In genomic region chr1:186628910-186629309, GRCh38 we compare ENCODE assay signal across 32 cellular contexts. TPM values are rescaled to one million over a fixed set of nuclear protein-coding genes. Genes with fewer than 3 reads are reported as not detected.
A peak's percentile ranks its signal among the peaks of the same experiment; 100 is the strongest.
DNase-seq lines count a peak whose midpoint lies in the region; ATAC-seq and TF ChIP-seq lines count a peak whose summit lies in the region.
"Had no signal": no experiment of that assay in that cellular context is flagged by ENCODE, and none has a peak within 500 bp of the region (broad histone marks: within the 10 kb centered on the region; RNA-seq: fewer than 3 reads in every experiment).

No MANE protein-coding gene starts in this region.

- no peak overlapping the region for H2BK120ac ChIP-seq in trophoblast cell (ENCODE audit: insufficient read depth, low read length, poor library complexity)

- H3K4me3 ChIP-seq in rectal smooth muscle tissue (ENCODE audit: low read length) (no peak overlapping the region), upper lobe of left lung (no peak overlapping the region), trophoblast cell (ENCODE audit: low read depth, low read length) (no peak overlapping the region)
- H3K4me3 ChIP-seq: esophagus muscularis mucosa, hepatocyte, right lobe of liver, suprapubic skin, vagina had no signal

- H3K36me3 ChIP-seq in rectal smooth muscle tissue (ENCODE audit: control insufficient read depth, insufficient read depth, low read length) = no peaks in the 10 kb centered on the region
- no peaks in the 10 kb centered on the region for H3K36me3 ChIP-seq in upper lobe of left lung
- no peaks in the 10 kb centered on the region for H3K36me3 ChIP-seq in trophoblast cell (ENCODE audit: control insufficient read depth in 1 of 2, insufficient read depth in 2 of 2, low read length in 2 of 2)
- H3K36me3 ChIP-seq: esophagus muscularis mucosa, right lobe of liver, suprapubic skin, vagina had no signal

- H3K18ac ChIP-seq in trophoblast cell (ENCODE audit: low read length) = no peak overlapping the region

- no peaks in the 10 kb centered on the region for H3K79me2 ChIP-seq in trophoblast cell (ENCODE audit: control insufficient read depth, insufficient read depth, low read length, poor library complexity)
- H3K79me2 ChIP-seq: hepatocyte had no signal

- in situ Hi-C loops in GM13977 (cut with MboI; ENCODE audit: low pct_unique_long_range_greater_than_20kb, low sequenced_read_pairs, unreplicated experiment) = no loop called here

- H3K4ac ChIP-seq in trophoblast cell (ENCODE audit: low read depth, low read length) = no peak overlapping the region

- no peak overlapping the region for H4K8ac ChIP-seq in trophoblast cell (ENCODE audit: low read depth, low read length)

- ATAC-seq in GM18867 (IDR thresholded peaks at IDR 0.05; ENCODE audit: unreplicated experiment) (peak; percentile 69), GM21529 (IDR thresholded peaks at IDR 0.05; ENCODE audit: unreplicated experiment) (peak; percentile 43), HG03342 (IDR thresholded peaks at IDR 0.05; ENCODE audit: unreplicated experiment) (peak; percentile 65), upper lobe of left lung (ENCODE audit: low FRiP score in 2 of 2) (no peak)
- ATAC-seq: activated CD4-positive, CD25-positive, alpha-beta regulatory T cell treated with anti-CD3 and anti-CD28 coated beads, Interleukin-2, amount 50 U/mL, for 24 hours; activated CD8-positive, alpha-beta T cell treated with anti-CD3 and anti-CD28 coated beads for 36 hours; left cardiac atrium; right lobe of liver had no signal

- TF ChIP-seq CTCF in upper lobe of left lung (IDR thresholded peaks at IDR 0.05) = no peak
- TF ChIP-seq CTCF in GM13977 (IDR thresholded peaks at IDR 0.05; ENCODE audit: extremely low read depth, insufficient read depth, missing control alignments) = no peak

- DNase-seq in upper lobe of left lung (no peak), trophoblast cell (no peak), GM13977 (ENCODE audit: low spot score) (no peak)
- DNase-seq in activated effector memory CD4-positive, alpha-beta T cell treated with Interleukin-2 at 50 U/mL for 16 hours = no peak
- DNase-seq: activated CD8-positive, alpha-beta T cell treated with anti-CD3 and anti-CD28 coated beads for 36 hours; activated effector memory CD4-positive, alpha-beta T cell treated with anti-CD3 and anti-CD28 coated beads, Interleukin-2, amount 50 U/mL, for 16 hours; C1 segment of cervical spinal cord; Caco-2; central memory CD4-positive, alpha-beta T cell; DMS79; GF-D8; left cardiac atrium; mammary epithelial cell; MV-4-11; NCI-H1436 treated with DMSO at 0.1 percent for 48 hours; NCI-H446; NCI-H82; posterior cingulate gyrus; right lobe of liver; stimulated activated CD4-positive, alpha-beta T cell treated with anti-CD3 and anti-CD28 coated beads, Interleukin-12 subunit alpha, Interleukin-12 subunit beta, amount 100 ng/mL, for 4 hours; stimulated activated CD4-positive, alpha-beta T cell treated with anti-CD3 and anti-CD28 coated beads, Interleukin-4, amount 100 ng/mL, for 1 hour had no signal

- H3K27ac ChIP-seq in rectal smooth muscle tissue (ENCODE audit: low read depth, low read length) (peak overlapping the region; percentile 30), upper lobe of left lung (no peak overlapping the region), trophoblast cell (ENCODE audit: low read depth, low read length) (no peak overlapping the region)
- H3K27ac ChIP-seq: esophagus muscularis mucosa, hepatocyte, right lobe of liver, suprapubic skin, vagina had no signal

- no peak overlapping the region for H3K9ac ChIP-seq in rectal smooth muscle tissue (ENCODE audit: low read length)
- H3K9ac ChIP-seq in trophoblast cell (ENCODE audit: low read length) = no peak overlapping the region

- H3K79me1 ChIP-seq in trophoblast cell (ENCODE audit: low read length) = no peaks in the 10 kb centered on the region

- no peak for TF ChIP-seq POLR2A in upper lobe of left lung (IDR thresholded peaks at IDR 0.05)

- H3K27me3 ChIP-seq in rectal smooth muscle tissue (ENCODE audit: control insufficient read depth, insufficient read depth, low read length) (no peaks in the 10 kb centered on the region), upper lobe of left lung (no peaks in the 10 kb centered on the region), trophoblast cell (ENCODE audit: insufficient read depth, low read length) (no peaks in the 10 kb centered on the region)
- H3K27me3 ChIP-seq: esophagus muscularis mucosa, hepatocyte, right lobe of liver, suprapubic skin, vagina had no signal

- H3K9me3 ChIP-seq in upper lobe of left lung (no peaks in the 10 kb centered on the region), trophoblast cell (ENCODE audit: insufficient read depth, low read depth, low read length) (no peaks in the 10 kb centered on the region)
- H3K9me3 ChIP-seq: Caco-2, esophagus muscularis mucosa, right lobe of liver, suprapubic skin, vagina had no signal

- H3K4me1 ChIP-seq in rectal smooth muscle tissue (ENCODE audit: control insufficient read depth, insufficient read depth, low read length) = peaks cover 17% of the 10 kb centered on the region
- H3K4me1 ChIP-seq in upper lobe of left lung = peaks cover 0 to 3% (median 0%) of the 10 kb centered on the region in 4 donors
- no peaks in the 10 kb centered on the region for H3K4me1 ChIP-seq in trophoblast cell (ENCODE audit: control insufficient read depth in 1 of 2, insufficient read depth in 2 of 2, low read length in 2 of 2)
- H3K4me1 ChIP-seq: right lobe of liver, vagina had no signal

- no peak overlapping the region for H4K12ac ChIP-seq in trophoblast cell (ENCODE audit: low read depth, low read length)

- H2AK5ac ChIP-seq in trophoblast cell (ENCODE audit: low read length) = no peak overlapping the region

- H2AFZ ChIP-seq in trophoblast cell (ENCODE audit: insufficient read depth, low read length, poor library complexity) = no peak overlapping the region
- H2AFZ ChIP-seq: hepatocyte had no signal

- H3K23ac ChIP-seq in trophoblast cell (ENCODE audit: low read length) = no peak overlapping the region

- no peak overlapping the region for H3K14ac ChIP-seq in trophoblast cell (ENCODE audit: low read length)

- no peak overlapping the region for H2BK12ac ChIP-seq in trophoblast cell (ENCODE audit: low read length)

- H4K91ac ChIP-seq in trophoblast cell (ENCODE audit: low read depth, low read length) = no peak overlapping the region

- no peak for TF ChIP-seq EP300 in upper lobe of left lung (IDR thresholded peaks at IDR 0.05)

- no peak overlapping the region for H3K4me2 ChIP-seq in trophoblast cell (ENCODE audit: low read length)
- H3K4me2 ChIP-seq: hepatocyte had no signal

- no peak overlapping the region for H2BK5ac ChIP-seq in trophoblast cell (ENCODE audit: low read depth, low read length, poor library complexity)

RNA-seq across cellular contexts. Expression of gene PTGS2, which starts 51.3 kb away (rescaled TPM):
- total RNA-seq in upper lobe of left lung = 10 to 100 TPM in 5 of 6 donors, 1 to 10 TPM in 1; 5.3 to 34.3 (median 25.1) TPM
- polyA plus RNA-seq in trophoblast cell (2013) = 2.4 TPM in 2 replicates
- total RNA-seq: LHCN-M2, OCI-LY7 had no signal

Comparison
In these comparisons a context has a peak if more than half of its experiments do, and no peak if none do; other contexts are left out.
1. ATAC-seq: peak in GM18867 (single experiment), GM21529 (single experiment) and HG03342 (single experiment); none in upper lobe of left lung (0 of 2).